8 cellular contexts compared by ENCODE assay signal in the genomic region with DNA sequence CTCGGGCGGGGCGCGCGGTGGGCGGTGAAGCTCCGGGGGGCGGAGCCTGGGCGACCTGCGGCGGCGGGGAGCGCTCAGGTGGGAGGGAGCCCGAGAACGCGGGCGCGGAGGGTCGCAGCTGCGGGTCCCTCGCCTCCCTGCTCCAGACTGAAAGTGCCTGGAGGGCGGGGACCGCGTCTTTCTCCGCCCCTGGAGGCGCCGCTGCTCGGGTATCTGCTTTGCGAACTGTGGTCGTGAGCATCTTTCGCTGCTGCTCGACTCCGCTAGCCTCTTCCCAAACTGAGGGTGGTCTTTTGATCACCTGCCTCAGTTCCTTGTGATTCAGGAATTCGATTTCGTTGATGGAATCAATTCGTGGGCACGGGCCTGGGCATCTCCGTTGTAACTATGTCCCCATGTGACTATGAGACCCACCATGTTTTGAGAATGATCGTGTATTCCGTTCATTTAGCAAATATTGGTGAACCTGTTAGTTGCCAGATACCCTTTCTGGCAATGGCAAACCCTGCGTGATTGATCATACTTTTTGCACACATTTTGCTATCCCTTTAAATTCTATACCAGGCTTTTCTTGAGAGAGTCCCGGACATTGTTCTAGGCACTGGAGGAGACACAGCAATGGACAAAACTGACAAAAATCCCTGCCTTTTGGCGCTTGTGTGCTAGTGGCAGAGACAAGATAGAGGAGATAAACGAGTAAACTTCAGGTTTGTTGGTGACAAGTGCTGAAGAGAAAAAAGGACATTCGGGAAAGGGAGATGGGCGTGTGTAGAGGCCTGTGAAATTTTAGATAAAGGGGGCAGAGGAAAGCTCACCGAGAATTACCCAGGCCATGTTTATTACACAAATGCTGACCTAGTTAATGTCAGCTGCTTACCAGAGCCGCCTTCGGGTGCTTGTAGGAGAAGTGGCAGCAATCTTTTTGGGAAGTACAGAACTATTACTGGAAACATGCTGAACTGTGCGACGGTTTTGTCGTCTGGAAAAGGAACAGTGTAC. TPM values are rescaled to one million over a fixed set of nuclear protein-coding genes. Genes with fewer than 3 reads are reported as not detected.
DNase-seq lines count a peak whose midpoint lies in the region; ATAC-seq, FAIRE-seq and TF ChIP-seq lines count a peak whose summit lies in the region.

No MANE protein-coding gene starts in this region.

- no peaks in the 10 kb centered on the region for H3K9me3 Mint-ChIP-seq in Caco-2 (ENCODE audit: unreplicated experiment)

- H3K4me1 ChIP-seq in Caco-2 (peaks cover 5% of the 10 kb centered on the region; the same call in 1 of the 2 replicates), Panc1 (ENCODE audit: control insufficient read depth, insufficient read depth, low read length) (peaks cover 38% of the 10 kb centered on the region), neuronal stem cell (ENCODE audit: control insufficient read depth in 2 of 2, insufficient read depth in 1 of 2, low read depth in 1 of 2, low read length in 2 of 2) (peaks cover 6 to 13% of the 10 kb centered on the region in 2 donors)

- BruUV-seq in Caco-2 (replicated peaks; lab: Mats Ljungman, UMichigan) (TSS peak; percentile 29), Panc1 (replicated peaks; lab: Mats Ljungman, UMichigan) (TSS peak; percentile 66)

- H3K79me1 ChIP-seq in neuronal stem cell (ENCODE audit: low read depth, low read length): peaks cover 13% of the 10 kb centered on the region

- peak overlapping the region; percentile 99 for H3K9ac ChIP-seq in neuronal stem cell (ENCODE audit: low read depth, low read length, poor library complexity)

- ATAC-seq in GM21360 (IDR thresholded peaks at IDR 0.05; ENCODE audit: unreplicated experiment) (peak; percentile 56), Panc1 (peak; percentile 83)

- H3K4me3 ChIP-seq in Caco-2 (ENCODE audit: low read depth, low read length) (peak overlapping the region; percentile 87), Panc1 (ENCODE audit: low read depth in 2 of 2, low read length in 2 of 2) (peak overlapping the region; percentile 89 to 97), neuronal stem cell (ENCODE audit: low read length in 2 of 2) (peak overlapping the region; percentile 73 to 99)

- POLR2A ChIA-PET in Caco-2 (lab: Charles Lee): no interaction called here
- POLR2A ChIA-PET in Panc1 (lab: Charles Lee): interaction anchor here (0.5 to 0.6 kb wide), 2 partner anchors 12 kb away, joined by 3 to 4 read pairs; no protein-coding TSS in a partner anchor

- CTCF ChIA-PET in Caco-2 (lab: Charles Lee): no interaction called here
- CTCF ChIA-PET in Panc1 (lab: Charles Lee): no interaction called here

- no peaks in the 10 kb centered on the region for H3K27me3 Mint-ChIP-seq in Caco-2 (ENCODE audit: insufficient read depth, unreplicated experiment)

- H3K4me1 Mint-ChIP-seq in Caco-2 (ENCODE audit: low read depth, unreplicated experiment): peaks cover 29% of the 10 kb centered on the region

- intact Hi-C loops in Caco-2 (cut with micrococcal nuclease; ENCODE audit: unreplicated experiment): loop anchor here (2.0 kb wide), 1 partner anchor 94 kb away; the partner anchor contains the start of gene NME2
- intact Hi-C loops in Panc1 (cut with micrococcal nuclease; ENCODE audit: unreplicated experiment): no loop called here

- in situ Hi-C loops in Panc1 (cut with HindIII; ENCODE audit: low pct_unique_long_range_greater_than_20kb, low sequenced_read_pairs): no loop called here

- H3K27ac ChIP-seq in Panc1 (ENCODE audit: low read length) (peak overlapping the region; percentile 99), neuronal stem cell (replicated peaks; ENCODE audit: low read length) (peak overlapping the region; percentile 95), temporal lobe (ENCODE audit: low read depth, low read length) (peak overlapping the region; percentile 99)

- no peak overlapping the region for H2BK15ac ChIP-seq in neuronal stem cell (ENCODE audit: low read length)

- peaks cover 64% of the 10 kb centered on the region for H3K36me3 Mint-ChIP-seq in Caco-2 (ENCODE audit: insufficient read depth, unreplicated experiment)

- no peak overlapping the region for H2AK5ac ChIP-seq in neuronal stem cell (ENCODE audit: low read depth, low read length)

- peak overlapping the region; percentile 66 for H3K4me3 Mint-ChIP-seq in Caco-2 (ENCODE audit: unreplicated experiment)

- FAIRE-seq in frontal cortex (lab: Jason Lieb, UNC): no peak

- peak overlapping the region; percentile 99 for H3K23ac ChIP-seq in neuronal stem cell (ENCODE audit: low read depth, low read length, poor library complexity)

- H3K4me2 ChIP-seq in neuronal stem cell (ENCODE audit: insufficient read depth, low read length, poor library complexity, severe bottlenecking): peak overlapping the region; percentile 86

- H3K14ac ChIP-seq in neuronal stem cell (ENCODE audit: low read length): peak overlapping the region; percentile 94

- TF ChIP-seq CTCF in Caco-2 (IDR thresholded peaks at IDR 0.05; ENCODE audit: insufficient read depth in 1 of 2, low read depth in 1 of 2, low read length in 1 of 2, severe bottlenecking in 1 of 2, unreplicated experiment in 1 of 2) (no peak), Panc1 (IDR thresholded peaks at IDR 0.05) (no peak)

- no peaks in the 10 kb centered on the region for H3K27me3 ChIP-seq in Caco-2 (replicated peaks; ENCODE audit: control insufficient read depth, insufficient read depth, low read length)
- H3K27me3 ChIP-seq in Panc1 (ENCODE audit: control insufficient read depth, insufficient read depth, low read length): no peaks in the 10 kb centered on the region
- H3K27me3 ChIP-seq in neuronal stem cell (ENCODE audit: control insufficient read depth in 3 of 3, insufficient read depth in 3 of 3, low read depth in 1 of 3, low read length in 3 of 3): no peaks in the 10 kb centered on the region

- H3K4ac ChIP-seq in neuronal stem cell (ENCODE audit: low read length): no peak overlapping the region

- no peak overlapping the region for H4K91ac ChIP-seq in neuronal stem cell (ENCODE audit: low read depth, low read length, poor library complexity)

- H2BK120ac ChIP-seq in neuronal stem cell (ENCODE audit: low read depth, low read length): no peak overlapping the region

- H3K18ac ChIP-seq in neuronal stem cell (ENCODE audit: low read length): peak overlapping the region; percentile 99

- H3K36me3 ChIP-seq in Caco-2 (ENCODE audit: control insufficient read depth, insufficient read depth, low read length) (no peaks in the 10 kb centered on the region; the same call in 1 of the 2 replicates), Panc1 (ENCODE audit: control insufficient read depth, insufficient read depth, low read length) (peaks cover 34% of the 10 kb centered on the region), neuronal stem cell (replicated peaks in 1 of 2; ENCODE audit: control insufficient read depth in 2 of 2, insufficient read depth in 2 of 2, low read length in 2 of 2) (peaks cover 5 to 69% of the 10 kb centered on the region in 2 donors)

- H3K27ac Mint-ChIP-seq in Caco-2 (ENCODE audit: unreplicated experiment): peak overlapping the region; percentile 6

- H3K9me3 ChIP-seq in Caco-2: no peaks in the 10 kb centered on the region
- no peaks in the 10 kb centered on the region for H3K9me3 ChIP-seq in Panc1 (ENCODE audit: control insufficient read depth, insufficient read depth, low read depth, low read length)
- H3K9me3 ChIP-seq in neuronal stem cell (replicated peaks in 1 of 2; ENCODE audit: control insufficient read depth in 2 of 2, insufficient read depth in 1 of 2, low read depth in 1 of 2, low read length in 2 of 2): no peaks in the 10 kb centered on the region

- H2BK12ac ChIP-seq in neuronal stem cell (ENCODE audit: low read length): no peak overlapping the region

- H2BK5ac ChIP-seq in neuronal stem cell (ENCODE audit: low read length): peak overlapping the region; percentile 94

- no peak overlapping the region for H4K8ac ChIP-seq in neuronal stem cell (ENCODE audit: low read depth, low read length)

- DNase-seq in Caco-2: peak; percentile 71 to 86
- peak; percentile 55 for DNase-seq in HPDE6-E6E7 (ENCODE audit: extremely low spot score)
- DNase-seq in Panc1 (ENCODE audit: low read depth, low spot score): no peak
- peak; percentile 94 for DNase-seq in activated effector memory CD4-positive, alpha-beta T cell treated with anti-CD3 and anti-CD28 coated beads, Interleukin-2, amount 50 U/mL, for 16 hours
- peak; percentile 65 to 72 for DNase-seq in frontal cortex (ENCODE audit: low spot score in 2 of 2)
- peak; percentile 74 for DNase-seq in neuronal stem cell (ENCODE audit: low spot score)

- H2AFZ ChIP-seq in neuronal stem cell (ENCODE audit: low read length): peak overlapping the region; percentile 95

- WGBS in neuronal stem cell (ENCODE audit: extremely low coverage in 2 of 2, insufficient read length in 2 of 2, insufficient replicate concordance in 1 of 2), 2 donors: no CpG with 5 or more reads among the region's 52 CpGs

RNA-seq across cellular contexts. Expression of gene UTP18, which starts 0.9 kb away (rescaled TPM):
- total RNA-seq in Caco-2 (2022) (55.3 and 63.4 TPM in 2 replicates), Panc1 (2021; ENCODE audit: unreplicated experiment) (96.3 TPM), frontal cortex (70.5 TPM), temporal lobe (35.7 TPM)
- 52.7 TPM for polyA plus RNA-seq in Panc1 (2012; ENCODE audit: insufficient read length)
- 52.0 TPM for polyA plus RNA-seq in neuronal stem cell (2013, experiment 1 of 2)
- polyA plus RNA-seq in neuronal stem cell (2013, experiment 2 of 2): 52.2 TPM

RNA-seq across cellular contexts. Expression of gene MBTD1, which starts 1.4 kb away (rescaled TPM):
- total RNA-seq in Caco-2 (2022) (24.3 and 26.2 TPM in 2 replicates), Panc1 (2021; ENCODE audit: unreplicated experiment) (16.6 TPM), frontal cortex (64.4 TPM), temporal lobe (55.6 TPM)
- polyA plus RNA-seq in Panc1 (2012; ENCODE audit: insufficient read length): 6.1 TPM
- 25.2 TPM for polyA plus RNA-seq in neuronal stem cell (2013, experiment 1 of 2)
- 26.0 TPM for polyA plus RNA-seq in neuronal stem cell (2013, experiment 2 of 2)
